In genomic region chr4:153170407-153170806, GRCh38 we compare ENCODE assay signal across 21 cellular contexts. TPM values are rescaled to one million over a fixed set of nuclear protein-coding genes. Genes with fewer than 3 reads are reported as not detected.
DNase-seq lines count a peak whose midpoint lies in the region; ATAC-seq and TF ChIP-seq lines count a peak whose summit lies in the region.
"Had no signal": no experiment of that assay in that cellular context is flagged by ENCODE, and none has a peak within 500 bp of the region (broad histone marks: within the 10 kb centered on the region; RNA-seq: fewer than 3 reads in every experiment).

No MANE protein-coding gene starts in this region.

- H3K4me1 Mint-ChIP-seq in brain, result peaks cover 59% of the 10 kb centered on the region
- H3K4me1 Mint-ChIP-seq: B cell; CD4-positive, CD25-positive, alpha-beta regulatory T cell had no signal

- peak overlapping the region in 6 of 11 experiments; percentile 1 to 50 (median 12); a peak in 4 of 22 replicates for H3K4me2 ChIP-seq in BLaER1 treated with 17β-estradiol and CSF1 and Interleukin-3, amounts not matched to agents 10 nM and 100 nM

- H3K4me3 Mint-ChIP-seq in brain, result peak overlapping the region in 2 of 5 experiments; percentile 16 to 64
- H3K4me3 Mint-ChIP-seq: B cell; CD4-positive, CD25-positive, alpha-beta regulatory T cell; IgD-negative memory B cell had no signal

- no peak overlapping the region for H3K27ac ChIP-seq in BLaER1 treated with 17β-estradiol and CSF1 and Interleukin-3, amounts not matched to agents 10 nM and 100 nM
- H3K27ac ChIP-seq: SJCRH30 had no signal

- no peak overlapping the region for H3K4me3 ChIP-seq in BLaER1 treated with 17β-estradiol and CSF1 and Interleukin-3, amounts not matched to agents 10 nM and 100 nM
- H3K4me3 ChIP-seq: SJCRH30 had no signal

- H3K9me3 ChIP-seq in BLaER1 treated with 17β-estradiol and CSF1 and Interleukin-3, amounts not matched to agents 10 nM and 100 nM (replicated peaks in 1 of 11), result no peaks in the 10 kb centered on the region
- H3K9me3 ChIP-seq: SJCRH30 had no signal

- no peaks in the 10 kb centered on the region for H3K27me3 ChIP-seq in BLaER1 treated with 17β-estradiol and CSF1 and Interleukin-3, amounts not matched to agents 10 nM and 100 nM
- H3K27me3 ChIP-seq: SJCRH30 had no signal

- TF ChIP-seq CTCF in brain (conservative IDR thresholded peaks at IDR 0.05), result no peak

- peaks cover 0 to 13% (median 7%) of the 10 kb centered on the region in 10 experiments; a peak in 10 of 20 replicates for H3K4me1 ChIP-seq in BLaER1 treated with 17β-estradiol and CSF1 and Interleukin-3, amounts not matched to agents 10 nM and 100 nM

- H3K27ac Mint-ChIP-seq in brain, result peak overlapping the region in 4 of 5 experiments; percentile 32 to 94 (median 91)
- H3K27ac Mint-ChIP-seq: B cell; CD4-positive, CD25-positive, alpha-beta regulatory T cell; IgD-negative memory B cell had no signal

- no peak overlapping the region for H3K9ac ChIP-seq in BLaER1 treated with 17β-estradiol and CSF1 and Interleukin-3, amounts not matched to agents 10 nM and 100 nM

- ATAC-seq in HG03097 (IDR thresholded peaks at IDR 0.05; ENCODE audit: low FRiP score, unreplicated experiment) (no peak), GM19397 (IDR thresholded peaks at IDR 0.05; ENCODE audit: unreplicated experiment) (no peak), GM18502 (IDR thresholded peaks at IDR 0.05; ENCODE audit: poor library complexity, unreplicated experiment) (no peak)

- H3K9me3 Mint-ChIP-seq in brain, result peaks cover 3 to 9% (median 6%) of the 10 kb centered on the region in 5 experiments

- H4K20me1 ChIP-seq in BLaER1 treated with 17β-estradiol and CSF1 and Interleukin-3, amounts not matched to agents 10 nM and 100 nM, result no peaks in the 10 kb centered on the region

- DNase-seq in islet precursor cell, result peak; percentile 29
- DNase-seq in pons (ENCODE audit: low spot score), result peak; percentile 75
- DNase-seq in stimulated activated CD4-positive, alpha-beta T cell treated with anti-CD3 and anti-CD28 coated beads, Interleukin-12 subunit alpha, Interleukin-12 subunit beta, amount 100 ng/mL, for 4 hours, result no peak
- DNase-seq: CD4-positive, CD25-positive, alpha-beta regulatory T cell; EL; GOT3; HCEC 1CT; NCI-H1105 treated with DMSO at 0.1 percent for 48 hours; NCI-H2029 treated with DMSO at 0.1 percent for 48 hours; NCI-H226; NCI-H510A treated with DMSO at 0.1 percent for 48 hours; NCI-H774; OCI-M1; SJCRH30 had no signal

- no peaks in the 10 kb centered on the region for H3K36me3 ChIP-seq in BLaER1 treated with 17β-estradiol and CSF1 and Interleukin-3, amounts not matched to agents 10 nM and 100 nM
- H3K36me3 ChIP-seq: SJCRH30 had no signal

- peaks cover 19% of the 10 kb centered on the region for H3K36me3 Mint-ChIP-seq in brain

- no peaks in the 10 kb centered on the region for H3K27me3 Mint-ChIP-seq in brain

RNA-seq across cellular contexts. Expression of gene TRIM2, which starts 33.8 kb away (rescaled TPM):
- 17.8 TPM for polyA plus RNA-seq in brain (ENCODE audit: insufficient read depth, low read depth, low replicate concordance)
